ENCODE assay signal across 1 cellular context in genomic region chr12:50283230-50283923, GRCh38.
TF ChIP-seq lines count a peak whose summit lies in the region.

LIMA1 (minus strand) TSS chr12:50283520; CDS start chr12:50248751, 34,769 bp downstream.

TF ChIP-seq in K562, 482 proteins besides CTCF, POLR2A, EP300 and RAD21 (continued from another document and continues in another):
- TF ChIP-seq PRDM10 (IDR thresholded peaks at IDR 0.05; ENCODE audit: partially characterized antibody) (no peak), E2F1 (CRISPR knock-in tag; IDR thresholded peaks at IDR 0.05) (0 out of 2 replicates have a peak, but pooled peaks have one; percentile 40), ARID3A (IDR thresholded peaks at IDR 0.05; ENCODE audit: borderline replicate concordance, low read depth, low read length) (no peak), KDM2B (CRISPR knock-in tag; IDR thresholded peaks at IDR 0.05) (peak; percentile 74; the same call in 1 of the 2 replicates), ID3 (CRISPR knock-in tag; IDR thresholded peaks at IDR 0.05) (no peak), ID3 (tag; IDR thresholded peaks at IDR 0.05) (0 out of 2 replicates have a peak, but pooled peaks have one; percentile 40), JUND (IDR thresholded peaks at IDR 0.05; ENCODE audit: borderline replicate concordance, low read depth, low read length) (0 out of 2 replicates have a peak, but pooled peaks have one; percentile 7), JUND (tag; IDR thresholded peaks at IDR 0.05; ENCODE audit: borderline replicate concordance, low read depth, low read length) (peak; percentile 42; the same call in 2 of the 3 replicates), POLR2G (IDR thresholded peaks at IDR 0.05; ENCODE audit: low read depth, low read length) (peak; percentile 88), JUNB (CRISPR knock-in tag; conservative IDR thresholded peaks at IDR 0.05) (no peak), ZBTB2 (IDR thresholded peaks at IDR 0.05) (peak; percentile 93), ZBTB26 (CRISPR knock-in tag; IDR thresholded peaks at IDR 0.05) (peak; percentile 64; the same call in 1 of the 2 replicates), AFF4 (CRISPR knock-in tag; IDR thresholded peaks at IDR 0.05) (peak; percentile 56; the same call in 1 of the 2 replicates), RCOR1 (IDR thresholded peaks at IDR 0.05; ENCODE audit: borderline replicate concordance in 1 of 2, low read depth in 2 of 2, low read length in 2 of 2) (0 out of 4 replicates have a peak, but pooled peaks of 1 of the 2 experiments have one; percentile 55), ZBTB8A (IDR thresholded peaks at IDR 0.05; ENCODE audit: partially characterized antibody) (no peak), ZNF764 (CRISPR knock-in tag; IDR thresholded peaks at IDR 0.05; ENCODE audit: low read depth) (no peak), XRCC4 (IDR thresholded peaks at IDR 0.05; ENCODE audit: extremely low read depth, insufficient read depth, insufficient read length) (no peak), CREM (IDR thresholded peaks at IDR 0.05; ENCODE audit: low read depth) (peak; percentile 78), ZNF277 (CRISPR knock-in tag; IDR thresholded peaks at IDR 0.05; ENCODE audit: borderline replicate concordance) (no peak), MAX (CRISPR knock-in tag; IDR thresholded peaks at IDR 0.05) (peak; percentile 67), PHF21A (IDR thresholded peaks at IDR 0.05; ENCODE audit: borderline replicate concordance, low read depth) (0 out of 2 replicates have a peak, but pooled peaks have one; percentile 50), ZNF77 (CRISPR knock-in tag; IDR thresholded peaks at IDR 0.05) (no peak), YBX1 (IDR thresholded peaks at IDR 0.05) (no peak), KDM5B (IDR thresholded peaks at IDR 0.05; ENCODE audit: insufficient replicate concordance, low read depth, low read length) (peak; percentile 89), SNIP1 (IDR thresholded peaks at IDR 0.05; ENCODE audit: low read depth) (no peak), USF2 (CRISPR knock-in tag; IDR thresholded peaks at IDR 0.05) (no peak), E2F6 (IDR thresholded peaks at IDR 0.05; ENCODE audit: borderline replicate concordance in 1 of 2, extremely low read depth in 1 of 2, insufficient read depth in 1 of 2, insufficient read length in 1 of 2, low read depth in 1 of 2, low read length in 1 of 2, poor library complexity in 1 of 2, severe bottlenecking in 1 of 2) (peak; percentile 69 to 74), PHF8 (IDR thresholded peaks at IDR 0.05; ENCODE audit: borderline replicate concordance, low read length) (peak; percentile 99), NFRKB (IDR thresholded peaks at IDR 0.05; ENCODE audit: low read depth) (peak; percentile 65; the same call in 1 of the 2 replicates), CTCFL (IDR thresholded peaks at IDR 0.05; ENCODE audit: borderline replicate concordance, insufficient read depth, low read depth, low read length, poor library complexity, severe bottlenecking) (peak; percentile 38), SAP30 (IDR thresholded peaks at IDR 0.05; ENCODE audit: borderline replicate concordance, insufficient read depth, low read depth, low read length, poor library complexity, severe bottlenecking) (peak; percentile 32), CTBP1 (IDR thresholded peaks at IDR 0.05; ENCODE audit: borderline replicate concordance) (peak; percentile 67)
